11 cellular contexts compared by ENCODE assay signal in the genomic region with DNA sequence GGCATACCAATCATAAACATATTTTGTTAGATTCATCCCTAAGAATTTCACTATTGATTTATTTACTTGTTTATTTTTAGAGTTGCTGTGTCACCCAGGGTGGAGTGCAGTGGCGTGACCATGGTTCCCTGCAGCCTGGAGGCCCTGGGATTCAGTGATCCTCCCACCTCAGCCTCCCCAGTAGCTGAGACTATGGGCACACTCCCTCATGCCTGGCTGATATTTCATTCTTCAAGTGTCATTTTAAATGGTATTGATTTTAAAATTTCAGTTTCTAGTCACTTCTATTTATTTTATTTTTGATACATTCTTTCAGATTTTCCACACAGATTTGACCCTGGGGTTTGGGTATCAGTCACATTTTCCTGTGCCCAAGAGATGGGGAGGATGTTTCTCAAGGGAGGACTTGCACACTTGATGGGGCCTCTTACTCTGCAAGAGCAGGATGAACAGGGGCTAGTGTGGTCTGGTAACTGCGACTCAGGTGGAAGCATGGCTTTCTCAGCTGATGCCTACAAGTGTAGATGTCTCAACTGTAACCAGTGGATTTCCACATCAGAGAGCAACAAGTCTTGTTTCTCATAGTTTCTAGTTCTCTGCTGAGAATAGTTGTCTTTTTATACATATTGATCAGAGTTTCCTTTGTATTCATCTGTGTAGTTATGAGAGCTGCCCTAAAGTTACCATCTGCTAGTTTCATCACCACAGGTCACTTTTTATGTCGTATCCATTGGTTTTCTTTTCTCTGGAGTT. TPM values are rescaled to one million over a fixed set of nuclear protein-coding genes. Genes with fewer than 3 reads are reported as not detected.
DNase-seq lines count a peak whose midpoint lies in the region; ATAC-seq and TF ChIP-seq lines count a peak whose summit lies in the region.
"Had no signal": no experiment of that assay in that cellular context is flagged by ENCODE, and none has a peak within 500 bp of the region (broad histone marks: within the 10 kb centered on the region; RNA-seq: fewer than 3 reads in every experiment).

No MANE protein-coding gene starts in this region.

- H3K4me1 Mint-ChIP-seq in T-helper 2 cell treated with Interferon-gamma antibody and Interleukin-4, amounts not matched to agents 5 μg/mL and 100 μg/mL, for 36 hours (ENCODE audit: low read depth), result peaks cover 11% of the 10 kb centered on the region
- no peaks in the 10 kb centered on the region for H3K4me1 Mint-ChIP-seq in CD8-positive, alpha-beta T cell (ENCODE audit: low read depth)

- no CpG with 5 or more reads among the region's 3 CpGs for WGBS in mesendoderm (ENCODE audit: extremely low coverage, insufficient coverage, low lambda C conversion rate)

- H3K79me2 ChIP-seq in mesendoderm (ENCODE audit: control insufficient read depth, insufficient read depth, low read length), result no peaks in the 10 kb centered on the region

- H3K4me1 ChIP-seq in mesendoderm (ENCODE audit: control insufficient read depth, low read depth, low read length), result no peaks in the 10 kb centered on the region
- no peaks in the 10 kb centered on the region for H3K4me1 ChIP-seq in CD8-positive, alpha-beta T cell (ENCODE audit: insufficient read depth, low read length)
- H3K4me1 ChIP-seq: right atrium auricular region had no signal

- intact Hi-C loops in CD8-positive, alpha-beta T cell (cut with DNase I, micrococcal nuclease), result no loop called here

- POLR2A ChIA-PET in CD8-positive, alpha-beta T cell (lab: Charles Lee), result no interaction called here

- H3K36me3 ChIP-seq in mesendoderm (ENCODE audit: control insufficient read depth, insufficient read depth, low read length), result no peaks in the 10 kb centered on the region
- H3K36me3 ChIP-seq in CD8-positive, alpha-beta T cell (ENCODE audit: insufficient read depth, low read length), result no peaks in the 10 kb centered on the region
- H3K36me3 ChIP-seq: right atrium auricular region had no signal

- no peaks in the 10 kb centered on the region for H3K9me3 Mint-ChIP-seq in T-helper 2 cell treated with Interferon-gamma antibody and Interleukin-4, amounts not matched to agents 5 μg/mL and 100 μg/mL, for 36 hours
- no peaks in the 10 kb centered on the region for H3K9me3 Mint-ChIP-seq in CD8-positive, alpha-beta T cell
- H3K9me3 Mint-ChIP-seq: CD4-positive, alpha-beta T cell had no signal

- H3K4me2 ChIP-seq in mesendoderm (ENCODE audit: low read length), result no peak overlapping the region

- no peak overlapping the region for H3K4me3 Mint-ChIP-seq in T-helper 2 cell treated with Interferon-gamma antibody and Interleukin-4, amounts not matched to agents 5 μg/mL and 100 μg/mL, for 36 hours
- H3K4me3 Mint-ChIP-seq in CD8-positive, alpha-beta T cell, result no peak overlapping the region
- H3K4me3 Mint-ChIP-seq: CD4-positive, alpha-beta T cell had no signal

- H3K36me3 Mint-ChIP-seq in T-helper 2 cell treated with Interferon-gamma antibody and Interleukin-4, amounts not matched to agents 5 μg/mL and 100 μg/mL, for 36 hours (ENCODE audit: low read depth), result no peaks in the 10 kb centered on the region
- H3K36me3 Mint-ChIP-seq in CD8-positive, alpha-beta T cell, result no peaks in the 10 kb centered on the region

- no peak overlapping the region for H4K8ac ChIP-seq in mesendoderm (ENCODE audit: low read depth, low read length)

- no peak overlapping the region for H3K23ac ChIP-seq in mesendoderm (ENCODE audit: low read length)

- H3K9ac ChIP-seq in mesendoderm (ENCODE audit: low read length), result no peak overlapping the region

- CTCF ChIA-PET in CD8-positive, alpha-beta T cell (lab: Charles Lee), result interaction anchor here (0.9 to 1.8 kb wide), 6 partner anchors 21 to 135 kb away, joined by 3 to 5 read pairs (median 4); no protein-coding TSS in a partner anchor

- no peak overlapping the region for H3K4ac ChIP-seq in mesendoderm (ENCODE audit: low read depth, low read length)

- no peaks in the 10 kb centered on the region for H3K27me3 ChIP-seq in mesendoderm (ENCODE audit: insufficient read depth, low read length, poor library complexity)
- H3K27me3 ChIP-seq in CD8-positive, alpha-beta T cell (ENCODE audit: insufficient read depth, low read length), result no peaks in the 10 kb centered on the region
- H3K27me3 ChIP-seq: right atrium auricular region had no signal

- no peak overlapping the region for H3K27ac ChIP-seq in mesendoderm (ENCODE audit: low read depth, low read length)
- no peak overlapping the region for H3K27ac ChIP-seq in CD8-positive, alpha-beta T cell (ENCODE audit: low read depth, low read length)
- H3K27ac ChIP-seq: right atrium auricular region had no signal

- H3K27me3 Mint-ChIP-seq in T-helper 2 cell treated with Interferon-gamma antibody and Interleukin-4, amounts not matched to agents 5 μg/mL and 100 μg/mL, for 36 hours (ENCODE audit: low read depth), result peaks cover 2% of the 10 kb centered on the region
- H3K27me3 Mint-ChIP-seq in CD8-positive, alpha-beta T cell (ENCODE audit: low read depth), result peaks cover 5% of the 10 kb centered on the region

- H2AK5ac ChIP-seq in mesendoderm (ENCODE audit: low read length), result no peak overlapping the region

- H3K9me3 ChIP-seq in CD8-positive, alpha-beta T cell (ENCODE audit: low read length), result no peaks in the 10 kb centered on the region
- H3K9me3 ChIP-seq: right atrium auricular region had no signal

- no peak overlapping the region for H2BK15ac ChIP-seq in mesendoderm (replicated peaks; ENCODE audit: low read depth)

- TF ChIP-seq CTCF in GM12865 (IDR thresholded peaks at IDR 0.05; ENCODE audit: insufficient read depth, low read depth, low read length, missing control alignments), result no peak
- TF ChIP-seq CTCF in CD8-positive, alpha-beta T cell (IDR thresholded peaks at IDR 0.05), result no peak

- ATAC-seq in GM19035 (IDR thresholded peaks at IDR 0.05; ENCODE audit: unreplicated experiment) (peak; percentile 66), HG02678 (IDR thresholded peaks at IDR 0.05; ENCODE audit: unreplicated experiment) (peak; percentile 71), GM19324 (IDR thresholded peaks at IDR 0.05; ENCODE audit: low FRiP score, unreplicated experiment) (no peak)
- ATAC-seq in CD8-positive, alpha-beta T cell, result no peak

- H3K4me3 ChIP-seq in GM12865 (ENCODE audit: low read depth, low read length), result no peak overlapping the region
- H3K4me3 ChIP-seq in mesendoderm (ENCODE audit: low read length), result no peak overlapping the region
- H3K4me3 ChIP-seq in CD8-positive, alpha-beta T cell (ENCODE audit: low read depth, low read length), result no peak overlapping the region
- H3K4me3 ChIP-seq: right atrium auricular region had no signal

- no peak overlapping the region for H2BK5ac ChIP-seq in mesendoderm (ENCODE audit: low read length)

- DNase-seq in GM12865 (ENCODE audit: low read depth) (peak; percentile 93), mesendoderm (no peak), GOT3 (lab: John Stamatoyannopoulos, UW) (no peak)
- DNase-seq in T-helper 2 cell treated with Interferon-gamma antibody and Interleukin-4, amounts not matched to agents 5 μg/mL and 100 μg/mL, for 36 hours (ENCODE audit: low spot score), result peak; percentile 41
- DNase-seq in CD8-positive, alpha-beta T cell, result no peak
- DNase-seq: CD4-positive, alpha-beta T cell; NCI-H1417 treated with DMSO at 0.1 percent for 48 hours had no signal

- H3K56ac ChIP-seq in mesendoderm (ENCODE audit: low read length), result no peak overlapping the region

- H3K27ac Mint-ChIP-seq in T-helper 2 cell treated with Interferon-gamma antibody and Interleukin-4, amounts not matched to agents 5 μg/mL and 100 μg/mL, for 36 hours, result no peak overlapping the region
- no peak overlapping the region for H3K27ac Mint-ChIP-seq in CD8-positive, alpha-beta T cell
- H3K27ac Mint-ChIP-seq: CD4-positive, alpha-beta T cell had no signal

- H3K79me1 ChIP-seq in mesendoderm (ENCODE audit: low read length), result no peaks in the 10 kb centered on the region

- H2BK120ac ChIP-seq in mesendoderm (ENCODE audit: low read depth, low read length), result no peak overlapping the region

- no peak overlapping the region for H3K18ac ChIP-seq in mesendoderm (ENCODE audit: low read length)

- H4K5ac ChIP-seq in mesendoderm (ENCODE audit: low read length), result no peak overlapping the region

RNA-seq across cellular contexts. Expression of gene CCNE1, which starts 40.2 kb away (rescaled TPM):
- polyA plus RNA-seq in mesendoderm (2013, experiment 1 of 2), result 36.6 TPM
- polyA plus RNA-seq in mesendoderm (2013, experiment 2 of 2), result 36.5 TPM
- 1 to 10 TPM; 4.9 to 6.6 TPM for total RNA-seq in CD8-positive, alpha-beta T cell

Comparison
In these comparisons a context has a peak if more than half of its experiments do, and no peak if none do; other contexts are left out.
1. DNase-seq: peak in GM12865 (single experiment) and T-helper 2 cell treated with Interferon-gamma antibody and Interleukin-4, amounts not matched to agents 5 μg/mL and 100 μg/mL, for 36 hours (single experiment); none in mesendoderm (single experiment), CD8-positive, alpha-beta T cell (0 of 7) and GOT3 (single experiment).
2. ATAC-seq: peak in GM19035 (single experiment) and HG02678 (single experiment); none in GM19324 (single experiment) and CD8-positive, alpha-beta T cell (single experiment).